Comparison of ENCODE assay signal across 30 cellular contexts in genomic region chr16:24698314-24698713, GRCh38.
"Had no signal": no experiment of that assay in that cellular context is flagged by ENCODE, and none has a peak within 500 bp of the region (broad histone marks: within the 10 kb centered on the region; RNA-seq: fewer than 3 reads in every experiment).

No MANE protein-coding gene starts in this region.

- DNase-seq: activated B cell treated with CpG ODN at 0.5 μM for 24 hours; activated CD4-positive, alpha-beta memory T cell treated with anti-CD3 and anti-CD28 coated beads, Interleukin-2, amount 10 ng/mL, durations not matched to agents 7 days and 5 days; activated CD4-positive, alpha-beta T cell treated with anti-CD3 and anti-CD28 coated beads for 4 hours; activated CD4-positive, CD25-positive, alpha-beta regulatory T cell treated with anti-CD3 and anti-CD28 coated beads, Interleukin-2, amount 50 U/mL, for 72 hours; activated gamma-delta T cell; activated naive CD4-positive, alpha-beta T cell treated with Interleukin-2 at 50 U/mL for 16 hours; activated naive CD8-positive, alpha-beta T cell treated with anti-CD3 and anti-CD28 coated beads, Interleukin-2, amount 10 ng/mL, durations not matched to agents 7 days and 5 days; activated T-cell treated with anti-CD3 and anti-CD28 coated beads, Interleukin-2, amount 50 U/mL, for 1 hour; activated T-cell treated with anti-CD3 and anti-CD28 coated beads, Interleukin-2, amount 50 U/mL, for 72 hours; amygdala; NCI-H1105; NCI-H1417 treated with DMSO at 0.1 percent for 48 hours; NCI-H187 treated with DMSO at 0.1 percent for 48 hours; NCI-H2081; NCI-H345; NCI-H524 treated with DMSO at 0.1 percent for 48 hours; NK-92 treated with Interleukin-12 subunit alpha and Interleukin-12 subunit beta, amount 100 ng/mL, for 24 hours; PC-3; Right ventricle myocardium superior; SW 1271; T-helper 1 cell; T-helper 2 cell; T-helper 9 cell had no signal

- H3K4me3 Mint-ChIP-seq: activated B cell treated with CpG ODN at 0.5 μM for 24 hours; activated CD4-positive, alpha-beta memory T cell treated with anti-CD3 and anti-CD28 coated beads, Interleukin-2, amount 10 ng/mL, durations not matched to agents 7 days and 5 days; activated naive CD4-positive, alpha-beta T cell treated with anti-CD3 and anti-CD28 coated beads, Interleukin-2, amount 50 U/mL, for 24 hours; activated naive CD8-positive, alpha-beta T cell treated with anti-CD3 and anti-CD28 coated beads, Interleukin-2, amount 10 ng/mL, durations not matched to agents 7 days and 5 days; activated T-cell treated with anti-CD3 and anti-CD28 coated beads, Interleukin-2, amount 50 U/mL, for 72 hours; activated T-helper 17 cell treated with anti-CD3 and anti-CD28 coated beads, Interleukin-2, amount 50 U/mL, for 72 hours; central memory CD8-positive, alpha-beta T cell had no signal

- ATAC-seq: activated T-cell treated with anti-CD3 and anti-CD28 coated beads, Interleukin-2, amount 50 U/mL, for 72 hours; activated T-helper 17 cell treated with anti-CD3 and anti-CD28 coated beads, Interleukin-2, amount 50 U/mL, for 72 hours; PC-3 had no signal

- H3K27me3 ChIP-seq: ascending aorta, cardiac muscle cell had no signal

- H3K4me1 Mint-ChIP-seq: activated B cell treated with CpG ODN at 0.5 μM for 24 hours; activated CD4-positive, alpha-beta memory T cell treated with anti-CD3 and anti-CD28 coated beads, Interleukin-2, amount 10 ng/mL, durations not matched to agents 7 days and 5 days; activated naive CD4-positive, alpha-beta T cell treated with anti-CD3 and anti-CD28 coated beads, Interleukin-2, amount 50 U/mL, for 24 hours; activated naive CD8-positive, alpha-beta T cell treated with anti-CD3 and anti-CD28 coated beads, Interleukin-2, amount 10 ng/mL, durations not matched to agents 7 days and 5 days; activated T-helper 17 cell treated with anti-CD3 and anti-CD28 coated beads, Interleukin-2, amount 50 U/mL, for 72 hours; central memory CD8-positive, alpha-beta T cell had no signal

- H3K27ac Mint-ChIP-seq: activated B cell treated with CpG ODN at 0.5 μM for 24 hours; activated CD4-positive, alpha-beta memory T cell treated with anti-CD3 and anti-CD28 coated beads, Interleukin-2, amount 10 ng/mL, durations not matched to agents 7 days and 5 days; activated naive CD4-positive, alpha-beta T cell treated with anti-CD3 and anti-CD28 coated beads, Interleukin-2, amount 50 U/mL, for 24 hours; activated naive CD8-positive, alpha-beta T cell treated with anti-CD3 and anti-CD28 coated beads, Interleukin-2, amount 10 ng/mL, durations not matched to agents 7 days and 5 days; activated T-cell treated with anti-CD3 and anti-CD28 coated beads, Interleukin-2, amount 50 U/mL, for 72 hours; activated T-helper 17 cell treated with anti-CD3 and anti-CD28 coated beads, Interleukin-2, amount 50 U/mL, for 72 hours had no signal

- H3K36me3 ChIP-seq: ascending aorta, cardiac muscle cell had no signal

- H3K4me3 ChIP-seq: ascending aorta, cardiac muscle cell had no signal

- H3K36me3 Mint-ChIP-seq: activated naive CD4-positive, alpha-beta T cell treated with anti-CD3 and anti-CD28 coated beads, Interleukin-2, amount 50 U/mL, for 24 hours; activated naive CD8-positive, alpha-beta T cell treated with anti-CD3 and anti-CD28 coated beads, Interleukin-2, amount 10 ng/mL, durations not matched to agents 7 days and 5 days had no signal

- FAIRE-seq: RCC 7860 had no signal

- H3K27me3 Mint-ChIP-seq: activated naive CD4-positive, alpha-beta T cell treated with anti-CD3 and anti-CD28 coated beads, Interleukin-2, amount 50 U/mL, for 24 hours had no signal

- H3K9me3 ChIP-seq: ascending aorta had no signal

- H3K27ac ChIP-seq: cardiac muscle cell, VCaP had no signal

- H3K9me3 Mint-ChIP-seq: activated B cell treated with CpG ODN at 0.5 μM for 24 hours; activated CD4-positive, alpha-beta memory T cell treated with anti-CD3 and anti-CD28 coated beads, Interleukin-2, amount 10 ng/mL, durations not matched to agents 7 days and 5 days; activated naive CD4-positive, alpha-beta T cell treated with anti-CD3 and anti-CD28 coated beads, Interleukin-2, amount 50 U/mL, for 24 hours; activated naive CD8-positive, alpha-beta T cell treated with anti-CD3 and anti-CD28 coated beads, Interleukin-2, amount 10 ng/mL, durations not matched to agents 7 days and 5 days; activated T-helper 17 cell treated with anti-CD3 and anti-CD28 coated beads, Interleukin-2, amount 50 U/mL, for 72 hours; central memory CD8-positive, alpha-beta T cell had no signal
